ENCODE assay signal across 26 cellular contexts in genomic region chr1:178529364-178530036, GRCh38. TPM values are rescaled to one million over a fixed set of nuclear protein-coding genes. Genes with fewer than 3 reads are reported as not detected.
A peak's percentile ranks its signal among the peaks of the same experiment; 100 is the strongest.
DNase-seq lines count a peak whose midpoint lies in the region; ATAC-seq, FAIRE-seq and TF ChIP-seq lines count a peak whose summit lies in the region.
"Had no signal": no experiment of that assay in that cellular context is flagged by ENCODE, and none has a peak within 500 bp of the region (broad histone marks: within the 10 kb centered on the region; RNA-seq: fewer than 3 reads in every experiment).

No MANE protein-coding gene starts in this region.

- H3K23ac ChIP-seq in H1 (ENCODE audit: insufficient read length), result no peak overlapping the region

- H3K36me3 Mint-ChIP-seq in MCF 10A (ENCODE audit: insufficient read depth, unreplicated experiment) (no peaks in the 10 kb centered on the region), type B pancreatic cell (no peaks in the 10 kb centered on the region)
- H3K36me3 Mint-ChIP-seq: activated CD4-positive, alpha-beta memory T cell treated with anti-CD3 and anti-CD28 coated beads for 36 hours had no signal

- TF ChIP-seq CTCF in MCF 10A (IDR thresholded peaks at IDR 0.05; ENCODE audit: unreplicated experiment), result no peak
- TF ChIP-seq CTCF in breast epithelium (IDR thresholded peaks at IDR 0.05), result no peak
- peak; percentile 34 to 58 (median 40) for TF ChIP-seq CTCF in H1 (IDR thresholded peaks at IDR 0.05; ENCODE audit: control extremely low read depth in 1 of 3, insufficient read depth in 1 of 3, low read depth in 1 of 3, low read length in 3 of 3)
- TF ChIP-seq CTCF in liver (IDR thresholded peaks at IDR 0.05; ENCODE audit: low read depth, low read length, missing input control), result peak; percentile 25
- TF ChIP-seq CTCF in type B pancreatic cell (conservative IDR thresholded peaks at IDR 0.05), result no peak

- H4K20me1 ChIP-seq in H1 (replicated peaks in 1 of 2; ENCODE audit: control insufficient read depth in 1 of 2, insufficient read depth in 2 of 2, low read length in 2 of 2), result no peaks in the 10 kb centered on the region

- no peaks in the 10 kb centered on the region for H3K79me1 ChIP-seq in H1 (ENCODE audit: low read depth, low read length)

- no peak for TF ChIP-seq POLR2A in breast epithelium (IDR thresholded peaks at IDR 0.05)
- TF ChIP-seq POLR2A in H1 (IDR thresholded peaks at IDR 0.05; ENCODE audit: control extremely low read depth in 1 of 2, low read depth in 2 of 2, low read length in 2 of 2), result no peak

- H2BK20ac ChIP-seq in H1 (ENCODE audit: low read length), result no peak overlapping the region

- no peak overlapping the region for H3K14ac ChIP-seq in H1 (ENCODE audit: insufficient read length)

- no peak overlapping the region for H2AFZ ChIP-seq in H1 (ENCODE audit: low read length)

- H3K56ac ChIP-seq in H1 (replicated peaks; ENCODE audit: insufficient read length, low read depth, low read length), result no peak overlapping the region

- H2AK5ac ChIP-seq in H1 (ENCODE audit: low read depth, low read length), result no peak overlapping the region

- H3K4me3 Mint-ChIP-seq in MCF 10A (ENCODE audit: unreplicated experiment) (no peak overlapping the region), type B pancreatic cell (no peak overlapping the region)
- H3K4me3 Mint-ChIP-seq: activated CD4-positive, alpha-beta memory T cell treated with anti-CD3 and anti-CD28 coated beads for 36 hours; B cell; T-helper 1 cell treated with Interleukin-12 subunit alpha and Interleukin-12 subunit beta and Interleukin-4 antibody, amounts not matched to agents 30 μg/mL and 1 μg/mL, for 36 hours had no signal

- no peak overlapping the region for H3K4me3 ChIP-seq in breast epithelium
- H3K4me3 ChIP-seq in H1 (ENCODE audit: extremely low read depth in 1 of 4, insufficient read depth in 2 of 4, low read depth in 3 of 4, low read length in 4 of 4), result no peak overlapping the region
- no peak overlapping the region for H3K4me3 ChIP-seq in liver (ENCODE audit: low read depth in 1 of 3, low read length in 3 of 3)
- H3K4me3 ChIP-seq: gastrocnemius medialis, left lung, ovary, right atrium auricular region, uterus had no signal

- H3K4me1 ChIP-seq in breast epithelium (no peaks in the 10 kb centered on the region), H1 (replicated peaks in 1 of 4; ENCODE audit: control insufficient read depth in 3 of 4, insufficient read depth in 4 of 4, low read length in 3 of 4) (peaks cover 0 to 2% (median under 1%) of the 10 kb centered on the region in 4 experiments; a peak in 1 of 7 replicates), liver (ENCODE audit: control insufficient read depth in 4 of 4, insufficient read depth in 4 of 4, low read length in 3 of 4) (peaks cover 0 to 17% (median 4%) of the 10 kb centered on the region in 4 donors)
- H3K4me1 ChIP-seq: uterus had no signal

- H3K27me3 ChIP-seq in breast epithelium (no peaks in the 10 kb centered on the region), H1 (replicated peaks in 1 of 4; ENCODE audit: control insufficient read depth in 3 of 4, extremely low read depth in 1 of 4, insufficient read depth in 3 of 4, low read length in 3 of 4) (no peaks in the 10 kb centered on the region), liver (ENCODE audit: control insufficient read depth in 4 of 4, insufficient read depth in 4 of 4, low read length in 3 of 4) (no peaks in the 10 kb centered on the region)
- H3K27me3 ChIP-seq: gastrocnemius medialis, left lung, ovary, right atrium auricular region, uterus had no signal

- CTCF ChIA-PET in MCF 10A (lab: Yijun Ruan, JAX) (interaction anchor here (0.6 to 9.8 kb wide), 17 partner anchors 10 to 474 kb away, joined by 3 to 167 read pairs (median 6); no protein-coding TSS in a partner anchor), H1 (lab: Charles Lee; ENCODE audit: partially characterized antibody) (interaction anchor here (0.6 to 16.8 kb wide), 20 partner anchors 10 to 549 kb away, joined by 3 to 238 read pairs (median 4); partner anchors contain the start of gene TEX35)

- H3K27ac Mint-ChIP-seq in MCF 10A (ENCODE audit: low read depth, unreplicated experiment) (peak overlapping the region; percentile 1), type B pancreatic cell (peak overlapping the region; percentile 79)
- H3K27ac Mint-ChIP-seq: activated CD4-positive, alpha-beta memory T cell treated with anti-CD3 and anti-CD28 coated beads for 36 hours; B cell; T-helper 1 cell treated with Interleukin-12 subunit alpha and Interleukin-12 subunit beta and Interleukin-4 antibody, amounts not matched to agents 30 μg/mL and 1 μg/mL, for 36 hours had no signal

- POLR2A ChIA-PET in MCF 10A (lab: Yijun Ruan, JAX) (no interaction called here), H1 (lab: Charles Lee; ENCODE audit: partially characterized antibody) (interaction anchor here (0.8 kb wide), 1 partner anchor 9 kb away, joined by 3 read pairs; no protein-coding TSS in a partner anchor)

- H3K27ac ChIP-seq in breast epithelium (no peak overlapping the region), H1 (ENCODE audit: low read depth, low read length) (no peak overlapping the region), liver (ENCODE audit: low read depth in 1 of 2, low read length in 2 of 2) (no peak overlapping the region)
- H3K27ac ChIP-seq: gastrocnemius medialis, HL-60, left lung, ovary, right atrium auricular region, uterus had no signal

- H3K18ac ChIP-seq in H1 (ENCODE audit: extremely low read depth, low read length), result no peak overlapping the region

- WGBS in H1 (ENCODE audit: extremely low coverage in 1 of 2, insufficient coverage in 1 of 2, insufficient read length in 1 of 2, insufficient replicate concordance in 2 of 2, low coverage in 1 of 2, low lambda C conversion rate in 2 of 2, missing lambda C conversion rate in 1 of 2), 2 experiments, result 84% methylated on average over 8 of the region's 8 CpGs; no CpG with 5 or more reads in 1 of the 2 experiments
- WGBS in liver, result 36% methylated on average over 8 of the region's 8 CpGs

- H3K4ac ChIP-seq in H1 (replicated peaks; ENCODE audit: insufficient read length, low read depth, low read length), result no peak overlapping the region

- H3K9me3 ChIP-seq in breast epithelium, result no peaks in the 10 kb centered on the region
- H3K9me3 ChIP-seq in H1 (ENCODE audit: insufficient read depth in 2 of 2, low read depth in 1 of 2, low read length in 1 of 2), result no peaks in the 10 kb centered on the region
- peaks cover 0 to under 1% (median 0%) of the 10 kb centered on the region in 4 donors for H3K9me3 ChIP-seq in liver (ENCODE audit: control insufficient read depth in 4 of 4, low read length in 3 of 4)
- H3K9me3 ChIP-seq: gastrocnemius medialis, left lung, ovary, right atrium auricular region, uterus had no signal

- no peak for ATAC-seq in GM21786 (IDR thresholded peaks at IDR 0.05; ENCODE audit: unreplicated experiment)
- ATAC-seq: gastrocnemius medialis, left lung had no signal

- FAIRE-seq in H1 (lab: Jason Lieb, UNC), result no peak

- no peak overlapping the region for H2BK15ac ChIP-seq in H1 (ENCODE audit: low read length)

- H3K4me2 ChIP-seq in H1 (ENCODE audit: insufficient read depth in 1 of 2, low read depth in 2 of 2, low read length in 2 of 2), result no peak overlapping the region

- no peak overlapping the region for H2BK12ac ChIP-seq in H1 (ENCODE audit: low read depth, low read length)

- H3K9me3 Mint-ChIP-seq in MCF 10A (ENCODE audit: unreplicated experiment), result peaks cover 7% of the 10 kb centered on the region
- H3K9me3 Mint-ChIP-seq in type B pancreatic cell, result no peaks in the 10 kb centered on the region
- H3K9me3 Mint-ChIP-seq: activated CD4-positive, alpha-beta memory T cell treated with anti-CD3 and anti-CD28 coated beads for 36 hours; T-helper 1 cell treated with Interleukin-12 subunit alpha and Interleukin-12 subunit beta and Interleukin-4 antibody, amounts not matched to agents 30 μg/mL and 1 μg/mL, for 36 hours had no signal

- H3K36me3 ChIP-seq in breast epithelium (no peaks in the 10 kb centered on the region), H1 (ENCODE audit: control insufficient read depth in 2 of 4, insufficient read depth in 4 of 4, low read length in 3 of 4) (no peaks in the 10 kb centered on the region), liver (ENCODE audit: control insufficient read depth in 4 of 4, insufficient read depth in 3 of 4, low read depth in 1 of 4, low read length in 3 of 4) (no peaks in the 10 kb centered on the region)
- H3K36me3 ChIP-seq: gastrocnemius medialis, left lung, ovary, right atrium auricular region, uterus had no signal

- peak; percentile 63 to 71 for TF ChIP-seq RAD21 in H1 (IDR thresholded peaks at IDR 0.05 in 1 of 2, conservative IDR thresholded peaks at IDR 0.05 in 1 of 2; ENCODE audit: low read depth in 2 of 2, low read length in 2 of 2)
- peak; percentile 67 to 73 for TF ChIP-seq RAD21 in liver (IDR thresholded peaks at IDR 0.05)

- no peak overlapping the region for H4K8ac ChIP-seq in H1 (ENCODE audit: extremely low read depth, insufficient read depth, low read length)

- H3K9ac ChIP-seq in H1 (replicated peaks in 1 of 4; ENCODE audit: extremely low read depth in 1 of 4, low read depth in 3 of 4, low read length in 3 of 4), result no peak overlapping the region
- no peak overlapping the region for H3K9ac ChIP-seq in liver (ENCODE audit: low read depth in 1 of 2, low read length in 2 of 2)

- H3K23me2 ChIP-seq in H1 (ENCODE audit: low read depth, low read length), result no peaks in the 10 kb centered on the region

- TF ChIP-seq EP300 in H1 (IDR thresholded peaks at IDR 0.05; ENCODE audit: borderline replicate concordance in 1 of 2, low read depth in 2 of 2, low read length in 2 of 2), result no peak

- no peak overlapping the region for H4K91ac ChIP-seq in H1 (replicated peaks; ENCODE audit: insufficient read length, low read length)

- H3K4me1 Mint-ChIP-seq in MCF 10A (ENCODE audit: insufficient read depth, unreplicated experiment) (peaks cover 24% of the 10 kb centered on the region), type B pancreatic cell (ENCODE audit: unreplicated experiment) (peaks cover 16% of the 10 kb centered on the region)

- no peak overlapping the region for H4K5ac ChIP-seq in H1 (ENCODE audit: insufficient read length, low read depth, low read length)

- H2BK120ac ChIP-seq in H1 (replicated peaks; ENCODE audit: low read depth, low read length), result no peak overlapping the region

- no peak overlapping the region for H2BK5ac ChIP-seq in H1 (ENCODE audit: low read depth, low read length)

- H3K79me2 ChIP-seq in H1 (ENCODE audit: control insufficient read depth in 1 of 2, insufficient read depth in 2 of 2, low read length in 2 of 2), result no peaks in the 10 kb centered on the region

- intact Hi-C loops in MCF 10A (cut with micrococcal nuclease), result loop anchor here (5.0 to 10.0 kb wide), 4 partner anchors 495 to 1068 kb away; partner anchors contain the start of gene AXDND1
- intact Hi-C loops in breast epithelium (cut with DNase I; ENCODE audit: low total_unique reads), result loop anchor here (10.0 kb wide), 1 partner anchor 485 kb away; no protein-coding TSS in a partner anchor

- H3K27me3 Mint-ChIP-seq in MCF 10A (ENCODE audit: insufficient read depth, unreplicated experiment), result peaks cover 7% of the 10 kb centered on the region
- no peaks in the 10 kb centered on the region for H3K27me3 Mint-ChIP-seq in type B pancreatic cell
- H3K27me3 Mint-ChIP-seq: activated CD4-positive, alpha-beta memory T cell treated with anti-CD3 and anti-CD28 coated beads for 36 hours; B cell had no signal

- DNase-seq in MCF 10A (ENCODE audit: unreplicated experiment) (no peak), breast epithelium (ENCODE audit: low spot score in 2 of 2) (no peak), H1 (ENCODE audit: low read depth in 1 of 2, low spot score in 2 of 2) (no peak), type B pancreatic cell (ENCODE audit: extremely low spot score, unreplicated experiment) (no peak), NCI-H510A (lab: John Stamatoyannopoulos, UW) (no peak)
- DNase-seq in activated CD4-positive, alpha-beta T cell treated with anti-CD3 and anti-CD28 coated beads, Interleukin-2, amount 50 U/mL, for 1 hour, result no peak
- DNase-seq: activated CD4-positive, alpha-beta memory T cell treated with anti-CD3 and anti-CD28 coated beads for 36 hours; activated naive CD4-positive, alpha-beta T cell treated with Interleukin-2 at 50 U/mL for 16 hours; COR-L47; gastrocnemius medialis; left lung; NCI-H2171; NCI-H526 treated with DMSO at 0.1 percent for 48 hours; ovary; SIG-M5; uterus had no signal

- no TSS peak for BruUV-seq in MCF 10A (replicated peaks; lab: Mats Ljungman, UMichigan)

RNA-seq across cellular contexts. Expression of gene TEX35, which starts 16.6 kb away (rescaled TPM):
- total RNA-seq in MCF 10A (2022), result not detected in 2 replicates
- not detected for total RNA-seq in breast epithelium
- total RNA-seq in H1 (2021; fragmentation: NEBNext Ultra II Directional; extraction: Animal tissue kit (Norgen Biotek cat#: 25700)), result not detected in 2 replicates
- polyA plus RNA-seq in H1 (2011; rRNA removed), result 0.03 TPM in 1 of 2 replicates, not detected in the other
- polyA plus RNA-seq in H1 (2011; cell fraction: cytosol; rRNA removed), result 0.04 TPM
- 0.11 TPM for polyA plus RNA-seq in H1 (2011; cell fraction: nucleus; rRNA removed)
- 0.09 TPM in 1 of 4 replicates, not detected in the others for polyA plus RNA-seq in H1 (2012, experiment 1 of 2)
- polyA plus RNA-seq in H1 (2012, experiment 2 of 2), result not detected
- polyA plus RNA-seq in H1 (2013, experiment 1 of 2), result not detected
- 0.02 TPM for polyA plus RNA-seq in H1 (2013, experiment 2 of 2)
- not detected in 2 replicates for polyA minus RNA-seq in H1 (2011; rRNA and poly(A)+ RNA removed)
- polyA minus RNA-seq in H1 (2011; cell fraction: cytosol; rRNA and poly(A)+ RNA removed), result not detected
- polyA minus RNA-seq in H1 (2011; cell fraction: nucleus; rRNA and poly(A)+ RNA removed), result not detected
- total RNA-seq in liver, result not detected
- not detected for polyA plus RNA-seq in liver
- total RNA-seq in type B pancreatic cell (ENCODE audit: low replicate concordance), result not detected in 2 replicates
- total RNA-seq: A172; activated CD4-positive, alpha-beta memory T cell treated with anti-CD3 and anti-CD28 coated beads for 36 hours; B cell; cardiac septum; dermis blood vessel endothelial cell; gastrocnemius medialis; left lung; ovary; uterus had no signal
- polyA plus RNA-seq: ovary had no signal

RNA-seq across cellular contexts. Expression of gene CLEC20A, which starts 32.7 kb away (rescaled TPM):
- total RNA-seq in MCF 10A (2022) (not detected in 2 replicates), breast epithelium (not detected), liver (under 1 TPM in 1 of 2 donors, not detected in 1; 0.33 TPM), type B pancreatic cell (ENCODE audit: low replicate concordance) (not detected in 2 replicates)
- not detected in 2 replicates for total RNA-seq in H1 (2021; fragmentation: NEBNext Ultra II Directional; extraction: Animal tissue kit (Norgen Biotek cat#: 25700))
- polyA plus RNA-seq in H1 (2011; rRNA removed) (not detected in 2 replicates), liver (not detected)
- polyA plus RNA-seq in H1 (2011; cell fraction: cytosol; rRNA removed), result not detected
- not detected for polyA plus RNA-seq in H1 (2011; cell fraction: nucleus; rRNA removed)
- polyA plus RNA-seq in H1 (2012, experiment 1 of 2), result not detected in 4 replicates
- polyA plus RNA-seq in H1 (2012, experiment 2 of 2), result not detected
- not detected for polyA plus RNA-seq in H1 (2013, experiment 1 of 2)
- not detected for polyA plus RNA-seq in H1 (2013, experiment 2 of 2)
- not detected in 2 replicates for polyA minus RNA-seq in H1 (2011; rRNA and poly(A)+ RNA removed)
- not detected for polyA minus RNA-seq in H1 (2011; cell fraction: cytosol; rRNA and poly(A)+ RNA removed)
- polyA minus RNA-seq in H1 (2011; cell fraction: nucleus; rRNA and poly(A)+ RNA removed), result not detected
- total RNA-seq: A172; activated CD4-positive, alpha-beta memory T cell treated with anti-CD3 and anti-CD28 coated beads for 36 hours; cardiac septum; dermis blood vessel endothelial cell; gastrocnemius medialis; left lung; ovary; uterus had no signal
- polyA plus RNA-seq: esophagus, ovary had no signal

Comparison
In these comparisons a context has a peak if more than half of its experiments do, and no peak if none do; other contexts are left out.
1. CTCF ChIP-seq: peak in H1 (3 of 3) and liver (single experiment); none in MCF 10A (single experiment), breast epithelium (0 of 3) and type B pancreatic cell (single experiment).